ENCODE assay signal across 8 cellular contexts in the genomic region with DNA sequence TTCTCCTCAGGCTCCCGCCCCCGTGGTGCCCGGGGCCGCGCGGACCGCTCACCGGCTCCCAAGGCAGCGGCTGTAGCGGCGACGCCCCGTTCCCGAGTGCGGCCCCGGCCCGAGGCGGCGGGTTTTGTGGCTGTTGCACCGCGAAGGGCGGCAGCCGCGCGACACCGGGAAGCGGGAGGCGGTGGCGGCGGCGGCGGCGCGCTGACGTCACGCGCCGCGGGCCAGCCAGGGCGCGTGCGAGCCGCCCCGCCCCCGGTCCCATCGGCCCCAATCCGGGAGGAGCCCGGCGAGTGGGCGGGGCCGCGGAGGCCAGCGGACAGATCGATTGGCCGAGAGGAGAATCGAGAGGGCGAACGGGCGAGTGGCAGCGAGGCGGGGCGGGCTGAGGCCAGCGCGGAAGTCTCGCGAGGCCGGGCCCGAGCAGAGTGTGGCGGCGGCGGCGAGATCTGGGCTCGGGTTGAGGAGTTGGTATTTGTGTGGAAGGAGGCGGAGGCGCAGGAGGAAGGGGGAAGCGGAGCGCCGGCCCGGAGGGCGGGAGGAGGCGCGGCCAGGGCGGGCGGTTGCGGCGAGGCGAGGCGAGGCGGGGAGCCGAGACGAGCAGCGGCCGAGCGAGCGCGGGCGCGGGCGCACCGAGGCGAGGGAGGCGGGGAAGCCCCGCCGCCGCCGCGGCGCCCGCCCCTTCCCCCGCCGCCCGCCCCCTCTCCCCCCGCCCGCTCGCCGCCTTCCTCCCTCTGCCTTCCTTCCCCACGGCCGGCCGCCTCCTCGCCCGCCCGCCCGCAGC. TPM values are rescaled to one million over a fixed set of nuclear protein-coding genes. Genes with fewer than 3 reads are reported as not detected.
DNase-seq lines count a peak whose midpoint lies in the region; TF ChIP-seq lines count a peak whose summit lies in the region.

A gene (plus strand): TSS at position 726 of the 781 bp plus-strand sequence. CDS start 101 bp downstream, outside the sequence.

- H3K4me3 ChIP-seq in HAP-1 = peak within 1 kb of the TSS; percentile 81
- H3K4me3 ChIP-seq in MG63 = peak within 1 kb of the TSS; percentile 68
- peak within 1 kb of the TSS; percentile 85 for H3K4me3 ChIP-seq in fibroblast of pulmonary artery (replicated peaks; ENCODE audit: low read depth, low read length)

- peaks cover 4% of the 10 kb centered on the region for H3K27me3 Mint-ChIP-seq in nephron progenitor cell (ENCODE audit: low read depth, poor library complexity)
- no peaks in the 10 kb centered on the region for H3K27me3 Mint-ChIP-seq in stimulated activated naive CD8-positive, alpha-beta T cell treated with anti-CD3 and anti-CD28 coated beads, Interleukin-15, Interleukin-2, amounts not matched to agents 100 ng/mL and 50 ng/mL, for 24 hours

- H3K4me1 ChIP-seq in HAP-1 = peaks cover 20% of the 10 kb centered on the region

- peaks cover 22% of the 10 kb centered on the region for H3K36me3 ChIP-seq in HAP-1 (replicated peaks)
- H3K36me3 ChIP-seq in MG63 = peaks cover 15% of the 10 kb centered on the region

- in situ Hi-C loops in G401 (cut with HindIII; ENCODE audit: low sequenced_read_pairs) (no loop called here), HAP-1 (cut with MboI; ENCODE audit: low sequenced_read_pairs) (no loop called here)

- H3K36me3 Mint-ChIP-seq in nephron progenitor cell (ENCODE audit: low read depth) = peaks cover 35% of the 10 kb centered on the region
- peaks cover 48% of the 10 kb centered on the region for H3K36me3 Mint-ChIP-seq in stimulated activated naive CD8-positive, alpha-beta T cell treated with anti-CD3 and anti-CD28 coated beads, Interleukin-15, Interleukin-2, amounts not matched to agents 100 ng/mL and 50 ng/mL, for 24 hours (ENCODE audit: low read depth)

- H3K27me3 ChIP-seq in HAP-1 (ENCODE audit: low read depth) (no peaks in the 10 kb centered on the region), MG63 (no peaks in the 10 kb centered on the region)

- H3K27ac Mint-ChIP-seq in nephron progenitor cell = peak within 1 kb of the TSS; percentile 99
- peak within 1 kb of the TSS; percentile 99 for H3K27ac Mint-ChIP-seq in stimulated activated naive CD8-positive, alpha-beta T cell treated with anti-CD3 and anti-CD28 coated beads, Interleukin-15, Interleukin-2, amounts not matched to agents 100 ng/mL and 50 ng/mL, for 24 hours

- H3K4me1 Mint-ChIP-seq in nephron progenitor cell = peaks cover 56% of the 10 kb centered on the region
- H3K4me1 Mint-ChIP-seq in stimulated activated naive CD8-positive, alpha-beta T cell treated with anti-CD3 and anti-CD28 coated beads, Interleukin-15, Interleukin-2, amounts not matched to agents 100 ng/mL and 50 ng/mL, for 24 hours (ENCODE audit: low read depth) = peaks cover 63% of the 10 kb centered on the region

- peaks cover 3% of the 10 kb centered on the region; the same call in 1 of the 2 replicates for H3K9me3 ChIP-seq in HAP-1
- H3K9me3 ChIP-seq in MG63 = no peaks in the 10 kb centered on the region

- TF ChIP-seq CTCF in fibroblast of pulmonary artery (IDR thresholded peaks at IDR 0.05; ENCODE audit: low read length, missing control alignments) (no peak), nephron progenitor cell (IDR thresholded peaks at IDR 0.05) (no peak)

- H3K9me3 Mint-ChIP-seq in nephron progenitor cell = peaks cover 6% of the 10 kb centered on the region
- no peaks in the 10 kb centered on the region for H3K9me3 Mint-ChIP-seq in stimulated activated naive CD8-positive, alpha-beta T cell treated with anti-CD3 and anti-CD28 coated beads, Interleukin-15, Interleukin-2, amounts not matched to agents 100 ng/mL and 50 ng/mL, for 24 hours

- DNase-seq in G401 (ENCODE audit: low spot score) (peak; percentile 97), HAP-1 (ENCODE audit: low spot score in 2 of 2) (peak; percentile 94 to 99), MG63 (peak; percentile 97), SHP77 (lab: John Stamatoyannopoulos, UW) (peak; percentile 94 to 96), fibroblast of pulmonary artery (ENCODE audit: low read depth) (peak; percentile 98), nephron progenitor cell (peak; percentile 99)
- peak; percentile 99 for DNase-seq in activated effector memory CD4-positive, alpha-beta T cell treated with Interleukin-2 at 50 U/mL for 16 hours

- H3K4me3 Mint-ChIP-seq in nephron progenitor cell = peak within 1 kb of the TSS; percentile 96
- peak within 1 kb of the TSS; percentile 97 for H3K4me3 Mint-ChIP-seq in stimulated activated naive CD8-positive, alpha-beta T cell treated with anti-CD3 and anti-CD28 coated beads, Interleukin-15, Interleukin-2, amounts not matched to agents 100 ng/mL and 50 ng/mL, for 24 hours

RNA-seq across cellular contexts. Expression of the gene that starts here (rescaled TPM):
- 60.4 and 70.4 TPM in 2 replicates for total RNA-seq in G401 (2014; rRNA removed; shearing (Covaris generic))
- total RNA-seq in MG63 (2014; rRNA removed; shearing (Covaris generic); ENCODE audit: low replicate concordance) = 34.1 and 45.4 TPM in 2 replicates

Comparison
In these comparisons a context has a peak if more than half of its experiments do, and no peak if none do; other contexts are left out.
1. Peak in every context shown above with its lines: DNase-seq and H3K4me3 ChIP-seq.